Comparison of ENCODE assay signal across 9 cellular contexts in the genomic region with DNA sequence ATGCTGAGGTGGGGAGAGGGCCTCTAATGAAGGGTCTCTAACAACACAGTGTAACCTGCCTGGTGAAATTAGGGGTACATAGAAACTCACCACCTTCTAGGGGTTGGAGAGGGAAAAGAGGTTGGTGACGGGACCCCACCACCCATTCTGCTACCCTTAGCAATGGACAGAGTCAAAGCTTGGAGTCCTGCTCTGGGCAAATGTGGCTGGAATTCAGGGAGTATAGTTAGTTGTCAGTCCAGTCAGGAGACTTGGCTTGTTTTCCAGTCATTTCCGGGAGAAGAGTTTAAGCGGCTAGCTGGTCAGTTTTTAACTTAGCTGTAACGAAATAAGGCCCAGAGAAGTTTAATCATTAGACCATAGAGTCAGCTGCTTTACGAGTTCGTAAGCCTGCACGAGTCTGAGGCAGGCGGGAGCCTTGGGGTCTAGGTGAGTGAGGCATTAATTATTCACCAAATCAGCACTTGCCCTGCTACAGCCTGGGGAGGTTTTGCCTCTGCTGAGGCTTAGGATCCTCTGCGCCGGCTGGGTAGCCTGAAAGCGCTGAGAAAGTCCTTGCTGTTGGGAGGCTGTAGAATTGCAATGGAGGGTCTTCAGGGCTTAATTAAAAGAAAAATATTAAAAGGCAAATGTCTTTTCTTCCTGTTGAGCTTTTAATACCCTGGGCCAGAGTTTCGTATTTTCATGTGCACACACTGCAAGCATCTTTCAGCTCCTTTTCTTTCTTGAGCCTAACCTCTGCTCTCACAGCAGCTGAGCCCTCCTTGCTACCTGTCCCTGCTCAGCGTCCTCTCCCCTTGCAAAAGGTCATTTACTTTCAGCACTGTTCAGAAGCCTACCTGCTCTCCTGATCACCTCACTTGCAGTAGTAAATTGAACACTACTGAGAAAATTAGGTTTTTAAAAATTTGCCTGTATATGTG. TPM values are rescaled to one million over a fixed set of nuclear protein-coding genes. Genes with fewer than 3 reads are reported as not detected.
DNase-seq lines count a peak whose midpoint lies in the region; ATAC-seq and TF ChIP-seq lines count a peak whose summit lies in the region.
"Had no signal": no experiment of that assay in that cellular context is flagged by ENCODE, and none has a peak within 500 bp of the region (broad histone marks: within the 10 kb centered on the region; RNA-seq: fewer than 3 reads in every experiment).

No MANE protein-coding gene starts in this region.

- DNase-seq in cardiac muscle cell (ENCODE audit: low read depth in 1 of 2, low spot score in 1 of 2) = peak; percentile 28 to 90
- DNase-seq in right cardiac atrium = no peak
- no peak for DNase-seq in activated naive CD8-positive, alpha-beta T cell treated with anti-CD3 and anti-CD28 coated beads, Interleukin-2, amount 50 U/mL, for 24 hours
- no peak for DNase-seq in left lung
- no peak for DNase-seq in NCI-H2029 treated with DMSO at 0.1 percent for 48 hours (lab: John Stamatoyannopoulos, UW)
- DNase-seq in NCI-H748 treated with DMSO at 0.1 percent for 48 hours (lab: John Stamatoyannopoulos, UW) = no peak

- peaks cover 15% of the 10 kb centered on the region for H3K4me1 Mint-ChIP-seq in activated naive CD8-positive, alpha-beta T cell treated with anti-CD3 and anti-CD28 coated beads, Interleukin-2, amount 50 U/mL, for 24 hours

- ATAC-seq in right cardiac atrium (no peak), left lung (peak; percentile 7), GM21526 (IDR thresholded peaks at IDR 0.05; ENCODE audit: low FRiP score, unreplicated experiment) (no peak), SK-N-SH treated with all-trans-retinoic acid at 6 μM for 48 hours (no peak)
- no peak for ATAC-seq in activated naive CD8-positive, alpha-beta T cell treated with anti-CD3 and anti-CD28 coated beads, Interleukin-2, amount 50 U/mL, for 24 hours

- peaks cover 74% of the 10 kb centered on the region for H3K27me3 ChIP-seq in cardiac muscle cell
- no peaks in the 10 kb centered on the region for H3K27me3 ChIP-seq in right cardiac atrium (ENCODE audit: control insufficient read depth, insufficient read depth)
- H3K27me3 ChIP-seq in left lung = peaks cover 32 to 70% of the 10 kb centered on the region in 2 donors

- intact Hi-C loops in right cardiac atrium (cut with DNase I) (loop anchor here in 1 of 4 donors (10.0 kb wide), 1 partner anchor 70 kb away; no protein-coding TSS in a partner anchor), left lung (cut with DNase I) (no loop called here)

- peaks cover 64% of the 10 kb centered on the region for H3K27me3 Mint-ChIP-seq in activated naive CD8-positive, alpha-beta T cell treated with anti-CD3 and anti-CD28 coated beads, Interleukin-2, amount 50 U/mL, for 24 hours

- H3K9me3 ChIP-seq in cardiac muscle cell (ENCODE audit: low read depth) (no peaks in the 10 kb centered on the region), right cardiac atrium (ENCODE audit: control insufficient read depth, low read length) (no peaks in the 10 kb centered on the region), left lung (no peaks in the 10 kb centered on the region)

- H3K27ac ChIP-seq in cardiac muscle cell (no peak overlapping the region), right cardiac atrium (ENCODE audit: low read length) (no peak overlapping the region), left lung (peak overlapping the region in 1 of 2 donors; percentile 26)

- H3K4me3 ChIP-seq in cardiac muscle cell (no peak overlapping the region), right cardiac atrium (ENCODE audit: low read length) (no peak overlapping the region), left lung (no peak overlapping the region)
- H3K4me3 ChIP-seq: lung had no signal

- no peak overlapping the region for H3K27ac Mint-ChIP-seq in activated naive CD8-positive, alpha-beta T cell treated with anti-CD3 and anti-CD28 coated beads, Interleukin-2, amount 50 U/mL, for 24 hours

- H3K36me3 ChIP-seq in cardiac muscle cell = no peaks in the 10 kb centered on the region
- no peaks in the 10 kb centered on the region for H3K36me3 ChIP-seq in left lung

- 50% methylated on average over 13 of the region's 13 CpGs for WGBS in right cardiac atrium

- no peaks in the 10 kb centered on the region for H3K36me3 Mint-ChIP-seq in activated naive CD8-positive, alpha-beta T cell treated with anti-CD3 and anti-CD28 coated beads, Interleukin-2, amount 50 U/mL, for 24 hours (ENCODE audit: low read depth)

- H3K4me3 Mint-ChIP-seq in activated naive CD8-positive, alpha-beta T cell treated with anti-CD3 and anti-CD28 coated beads, Interleukin-2, amount 50 U/mL, for 24 hours = peak overlapping the region; percentile 48

- H3K9me3 Mint-ChIP-seq in activated naive CD8-positive, alpha-beta T cell treated with anti-CD3 and anti-CD28 coated beads, Interleukin-2, amount 50 U/mL, for 24 hours = no peaks in the 10 kb centered on the region

- TF ChIP-seq CTCF in cardiac muscle cell (IDR thresholded peaks at IDR 0.05; ENCODE audit: low read depth, low read length) (no peak), left lung (IDR thresholded peaks at IDR 0.05) (no peak)

- peaks cover 14% of the 10 kb centered on the region for H3K4me1 ChIP-seq in cardiac muscle cell (ENCODE audit: low read depth)
- peaks cover 2% of the 10 kb centered on the region for H3K4me1 ChIP-seq in right cardiac atrium (ENCODE audit: control insufficient read depth, insufficient read depth, low read length)
- peaks cover 12 to 25% of the 10 kb centered on the region in 2 donors for H3K4me1 ChIP-seq in left lung

TF ChIP-seq in SK-N-SH treated with all-trans-retinoic acid at 6 μM for 48 hours, 23 proteins besides CTCF, POLR2A, EP300 and RAD21:
- TF ChIP-seq, protein P1, sequence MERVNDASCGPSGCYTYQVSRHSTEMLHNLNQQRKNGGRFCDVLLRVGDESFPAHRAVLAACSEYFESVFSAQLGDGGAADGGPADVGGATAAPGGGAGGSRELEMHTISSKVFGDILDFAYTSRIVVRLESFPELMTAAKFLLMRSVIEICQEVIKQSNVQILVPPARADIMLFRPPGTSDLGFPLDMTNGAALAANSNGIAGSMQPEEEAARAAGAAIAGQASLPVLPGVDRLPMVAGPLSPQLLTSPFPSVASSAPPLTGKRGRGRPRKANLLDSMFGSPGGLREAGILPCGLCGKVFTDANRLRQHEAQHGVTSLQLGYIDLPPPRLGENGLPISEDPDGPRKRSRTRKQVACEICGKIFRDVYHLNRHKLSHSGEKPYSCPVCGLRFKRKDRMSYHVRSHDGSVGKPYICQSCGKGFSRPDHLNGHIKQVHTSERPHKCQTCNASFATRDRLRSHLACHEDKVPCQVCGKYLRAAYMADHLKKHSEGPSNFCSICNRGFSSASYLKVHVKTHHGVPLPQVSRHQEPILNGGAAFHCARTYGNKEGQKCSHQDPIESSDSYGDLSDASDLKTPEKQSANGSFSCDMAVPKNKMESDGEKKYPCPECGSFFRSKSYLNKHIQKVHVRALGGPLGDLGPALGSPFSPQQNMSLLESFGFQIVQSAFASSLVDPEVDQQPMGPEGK (CRISPR knock-in tag; IDR thresholded peaks at IDR 0.05; ENCODE audit: borderline replicate concordance) = no peak
- TF ChIP-seq ARNTL (CRISPR knock-in tag; IDR thresholded peaks at IDR 0.05; ENCODE audit: borderline replicate concordance, low read depth) (no peak), ZFP3 (CRISPR knock-in tag; IDR thresholded peaks at IDR 0.05) (no peak), TOX (CRISPR knock-in tag; IDR thresholded peaks at IDR 0.05; ENCODE audit: borderline replicate concordance) (no peak), CSDC2 (CRISPR knock-in tag; IDR thresholded peaks at IDR 0.05) (no peak), TCF4 (CRISPR knock-in tag; IDR thresholded peaks at IDR 0.05; ENCODE audit: borderline replicate concordance) (no peak), BACH2 (CRISPR knock-in tag; IDR thresholded peaks at IDR 0.05; ENCODE audit: borderline replicate concordance) (no peak), ZNF8 (CRISPR knock-in tag; IDR thresholded peaks at IDR 0.05) (no peak), GLIS3 (CRISPR knock-in tag; IDR thresholded peaks at IDR 0.05) (no peak), SNAI2 (CRISPR knock-in tag; IDR thresholded peaks at IDR 0.05) (no peak)
- TF ChIP-seq, protein P2, sequence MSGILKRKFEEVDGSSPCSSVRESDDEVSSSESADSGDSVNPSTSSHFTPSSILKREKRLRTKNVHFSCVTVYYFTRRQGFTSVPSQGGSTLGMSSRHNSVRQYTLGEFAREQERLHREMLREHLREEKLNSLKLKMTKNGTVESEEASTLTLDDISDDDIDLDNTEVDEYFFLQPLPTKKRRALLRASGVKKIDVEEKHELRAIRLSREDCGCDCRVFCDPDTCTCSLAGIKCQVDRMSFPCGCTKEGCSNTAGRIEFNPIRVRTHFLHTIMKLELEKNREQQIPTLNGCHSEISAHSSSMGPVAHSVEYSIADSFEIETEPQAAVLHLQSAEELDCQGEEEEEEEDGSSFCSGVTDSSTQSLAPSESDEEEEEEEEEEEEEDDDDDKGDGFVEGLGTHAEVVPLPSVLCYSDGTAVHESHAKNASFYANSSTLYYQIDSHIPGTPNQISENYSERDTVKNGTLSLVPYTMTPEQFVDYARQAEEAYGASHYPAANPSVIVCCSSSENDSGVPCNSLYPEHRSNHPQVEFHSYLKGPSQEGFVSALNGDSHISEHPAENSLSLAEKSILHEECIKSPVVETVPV (CRISPR knock-in tag; IDR thresholded peaks at IDR 0.05) = no peak
- TF ChIP-seq, protein P3, sequence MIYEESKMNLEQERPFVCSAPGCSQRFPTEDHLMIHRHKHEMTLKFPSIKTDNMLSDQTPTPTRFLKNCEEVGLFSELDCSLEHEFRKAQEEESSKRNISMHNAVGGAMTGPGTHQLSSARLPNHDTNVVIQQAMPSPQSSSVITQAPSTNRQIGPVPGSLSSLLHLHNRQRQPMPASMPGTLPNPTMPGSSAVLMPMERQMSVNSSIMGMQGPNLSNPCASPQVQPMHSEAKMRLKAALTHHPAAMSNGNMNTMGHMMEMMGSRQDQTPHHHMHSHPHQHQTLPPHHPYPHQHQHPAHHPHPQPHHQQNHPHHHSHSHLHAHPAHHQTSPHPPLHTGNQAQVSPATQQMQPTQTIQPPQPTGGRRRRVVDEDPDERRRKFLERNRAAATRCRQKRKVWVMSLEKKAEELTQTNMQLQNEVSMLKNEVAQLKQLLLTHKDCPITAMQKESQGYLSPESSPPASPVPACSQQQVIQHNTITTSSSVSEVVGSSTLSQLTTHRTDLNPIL (CRISPR knock-in tag; IDR thresholded peaks at IDR 0.05; ENCODE audit: low read depth) = no peak

RNA-seq across cellular contexts. Expression of a gene that starts 1.5 kb away (rescaled TPM):
- total RNA-seq in cardiac muscle cell = 32.8 and 34.0 TPM in 2 replicates
- 28.7 and 31.8 TPM in 2 replicates for polyA plus RNA-seq in cardiac muscle cell
- 100 to 1,000 TPM in 1 of 4 donors, 10 to 100 TPM in 3; 42.1 to 110 (median 47.3) TPM for total RNA-seq in right cardiac atrium
- 59.9 TPM for polyA plus RNA-seq in right cardiac atrium
- total RNA-seq in left lung = 100 to 1,000 TPM; 175 to 187 TPM

Comparison
In these comparisons a context has a peak if more than half of its experiments do, and no peak if none do; other contexts are left out.
1. DNase-seq: peak in cardiac muscle cell (2 of 2); none in right cardiac atrium (0 of 3), activated naive CD8-positive, alpha-beta T cell treated with anti-CD3 and anti-CD28 coated beads, Interleukin-2, amount 50 U/mL, for 24 hours (single experiment), left lung (0 of 2), NCI-H2029 treated with DMSO at 0.1 percent for 48 hours (single experiment) and NCI-H748 treated with DMSO at 0.1 percent for 48 hours (single experiment).